13 cellular contexts compared by ENCODE assay signal in genomic region chr13:21541271-21541670, GRCh38.
DNase-seq lines count a peak whose midpoint lies in the region; ATAC-seq, FAIRE-seq and TF ChIP-seq lines count a peak whose summit lies in the region.
"Had no signal": no experiment of that assay in that cellular context is flagged by ENCODE, and none has a peak within 500 bp of the region (broad histone marks: within the 10 kb centered on the region; RNA-seq: fewer than 3 reads in every experiment).

No MANE protein-coding gene starts in this region.

- 0 out of 2 replicates have a peak, but pooled peaks cover 2% of the 10 kb centered on the region for H4K20me1 ChIP-seq in PC-3 (ENCODE audit: low read length)

- H3K36me3 ChIP-seq in PC-3 (ENCODE audit: low read depth, low read length), result no peaks in the 10 kb centered on the region; the same call in 1 of the 2 replicates
- H3K36me3 ChIP-seq in bronchial epithelial cell (ENCODE audit: control insufficient read depth, insufficient read depth, low read length), result no peaks in the 10 kb centered on the region
- peaks cover 0 to 2% (median 0%) of the 10 kb centered on the region in 4 donors for H3K36me3 ChIP-seq in liver (ENCODE audit: control insufficient read depth in 4 of 4, insufficient read depth in 3 of 4, low read depth in 1 of 4, low read length in 3 of 4)

- H3K9ac ChIP-seq in PC-3 (ENCODE audit: low read length) (no peak overlapping the region), liver (ENCODE audit: low read depth in 1 of 2, low read length in 2 of 2) (no peak overlapping the region)

- H3K27me3 ChIP-seq in PC-3 (ENCODE audit: low read length) (no peaks in the 10 kb centered on the region), bronchial epithelial cell (ENCODE audit: control insufficient read depth, insufficient read depth, low read length) (no peaks in the 10 kb centered on the region), liver (ENCODE audit: control insufficient read depth in 4 of 4, insufficient read depth in 4 of 4, low read length in 3 of 4) (no peaks in the 10 kb centered on the region), dorsolateral prefrontal cortex (no peaks in the 10 kb centered on the region)
- H3K27me3 ChIP-seq: SJSA1 had no signal

- peak overlapping the region; percentile 31; the same call in 1 of the 2 replicates for H3K27ac ChIP-seq in PC-3 (ENCODE audit: low read length)
- H3K27ac ChIP-seq in liver (ENCODE audit: low read depth in 1 of 2, low read length in 2 of 2), result peak overlapping the region; percentile 5 to 21
- no peak overlapping the region for H3K27ac ChIP-seq in dorsolateral prefrontal cortex
- H3K27ac ChIP-seq: SJSA1 had no signal

- H3F3A ChIP-seq in PC-3 (ENCODE audit: low read length, unreplicated experiment), result no peaks in the 10 kb centered on the region

- no peak for TF ChIP-seq RAD21 in liver (IDR thresholded peaks at IDR 0.05)

- peak overlapping the region; percentile 51 for H3K4me2 ChIP-seq in PC-3 (ENCODE audit: low read length)
- H3K4me2 ChIP-seq: GM23338 had no signal

- intact Hi-C loops in PC-3 (cut with micrococcal nuclease) (loop anchor here (5.0 kb wide), 1 partner anchor 59 kb away; no protein-coding TSS in a partner anchor), dorsolateral prefrontal cortex (cut with DNase I) (no loop called here)

- H3K9me3 ChIP-seq in PC-3 (ENCODE audit: low read length), result no peaks in the 10 kb centered on the region
- no peaks in the 10 kb centered on the region for H3K9me3 ChIP-seq in liver (ENCODE audit: control insufficient read depth in 4 of 4, low read length in 3 of 4)
- H3K9me3 ChIP-seq: SJSA1 had no signal

- H3K9me2 ChIP-seq in PC-3 (replicated peaks; ENCODE audit: low read length), result no peaks in the 10 kb centered on the region

- H3K4me3 ChIP-seq in PC-3 (ENCODE audit: low read length) (no peak overlapping the region), bronchial epithelial cell (ENCODE audit: low read depth, low read length) (no peak overlapping the region), liver (ENCODE audit: low read depth in 1 of 3, low read length in 3 of 3) (no peak overlapping the region), dorsolateral prefrontal cortex (no peak overlapping the region)
- H3K4me3 ChIP-seq: GM23338, SJSA1 had no signal

- ATAC-seq in PC-3, result peak; percentile 53
- ATAC-seq in GM21526 (IDR thresholded peaks at IDR 0.05; ENCODE audit: low FRiP score, unreplicated experiment), result no peak
- ATAC-seq: GM23338 had no signal

- CTCF ChIA-PET in PC-3 (lab: Charles Lee), result no interaction called here

- TF ChIP-seq CTCF in PC-3 (conservative IDR thresholded peaks at IDR 0.05; ENCODE audit: low read depth, low read length) (no peak), bronchial epithelial cell (IDR thresholded peaks at IDR 0.05; ENCODE audit: insufficient read depth, low read length, severe bottlenecking) (no peak), liver (IDR thresholded peaks at IDR 0.05; ENCODE audit: low read depth, low read length, missing input control) (no peak), dorsolateral prefrontal cortex (IDR thresholded peaks at IDR 0.05 in 54 of 56, conservative IDR thresholded peaks at IDR 0.05 in 2 of 56; ENCODE audit: low read depth in 1 of 56, partially characterized antibody in 56 of 56) (no peak)

- H2AFZ ChIP-seq in PC-3 (ENCODE audit: low read length), result no peak overlapping the region
- H2AFZ ChIP-seq: GM23338 had no signal

- POLR2A ChIA-PET in PC-3 (lab: Charles Lee; ENCODE audit: unreplicated experiment), result no interaction called here

- H3K79me2 ChIP-seq in PC-3 (ENCODE audit: low read length), result peaks cover 9% of the 10 kb centered on the region; the same call in 1 of the 2 replicates

- no peak for FAIRE-seq in bronchial epithelial cell (lab: Jason Lieb, UNC)
- FAIRE-seq: G401.6 had no signal

- no TSS peak for BruUV-seq in PC-3 (replicated peaks; lab: Mats Ljungman, UMichigan)

- H3K4me1 ChIP-seq in PC-3 (ENCODE audit: insufficient read depth, low read length) (peaks cover 46% of the 10 kb centered on the region), liver (ENCODE audit: control insufficient read depth in 4 of 4, insufficient read depth in 4 of 4, low read length in 3 of 4) (peaks cover 2 to 10% (median 6%) of the 10 kb centered on the region in 4 donors)

- DNase-seq in ELR (ENCODE audit: low read depth), result peak; percentile 8
- peak; percentile 70 for DNase-seq in PC-3
- DNase-seq in bronchial epithelial cell (ENCODE audit: low read depth), result peak; percentile 68
- no peak for DNase-seq in NCI-H1436 (lab: John Stamatoyannopoulos, UW)
- no peak for DNase-seq in germinal center (ENCODE audit: low spot score)
- DNase-seq in dorsolateral prefrontal cortex, result no peak
- DNase-seq: COR-L47, NCI-H146 had no signal

TF ChIP-seq in liver, 16 proteins besides CTCF, POLR2A, EP300 and RAD21:
- peak; percentile 27 for TF ChIP-seq ATF3 (IDR thresholded peaks at IDR 0.05)
- no peak for TF ChIP-seq RXRA (IDR thresholded peaks at IDR 0.05)
- TF ChIP-seq JUND (IDR thresholded peaks at IDR 0.05), result peak; percentile 93 to 94
- no peak for TF ChIP-seq ZBTB33 (IDR thresholded peaks at IDR 0.05)
- TF ChIP-seq TAF1 (conservative IDR thresholded peaks at IDR 0.05), result no peak
- no peak for TF ChIP-seq FOXA1 (IDR thresholded peaks at IDR 0.05)

Comparison
In these comparisons a context has a peak if more than half of its experiments do, and no peak if none do; other contexts are left out.
1. DNase-seq: peak in ELR (single experiment), PC-3 (single experiment) and bronchial epithelial cell (single experiment); none in NCI-H1436 (single experiment), germinal center (single experiment) and dorsolateral prefrontal cortex (0 of 10).
2. H3K27ac ChIP-seq: peak in PC-3 (single experiment) and liver (2 of 2); none in dorsolateral prefrontal cortex (0 of 59).